ENCODE assay signal across 9 cellular contexts in genomic region chr1:232553050-232553754, GRCh38.
DNase-seq lines count a peak whose midpoint lies in the region; ATAC-seq and TF ChIP-seq lines count a peak whose summit lies in the region.
"Had no signal": no experiment of that assay in that cellular context is flagged by ENCODE, and none has a peak within 500 bp of the region (broad histone marks: within the 10 kb centered on the region; RNA-seq: fewer than 3 reads in every experiment).

No MANE protein-coding gene starts in this region.

- TF ChIP-seq CTCF in HFF-Myc (IDR thresholded peaks at IDR 0.05; ENCODE audit: low read depth, low read length, missing control alignments) (no peak), right atrium auricular region (IDR thresholded peaks at IDR 0.05) (no peak)

- no peaks in the 10 kb centered on the region for H3K27me3 ChIP-seq in right atrium auricular region

- no peaks in the 10 kb centered on the region for H3K36me3 ChIP-seq in right atrium auricular region

- intact Hi-C loops in sciatic nerve (cut with DNase I) = no loop called here

- H3K4me3 ChIP-seq in HFF-Myc (replicated peaks; ENCODE audit: low read depth, low read length) = no peak overlapping the region
- H3K4me3 ChIP-seq in right atrium auricular region = peak overlapping the region in 1 of 2 donors; percentile 19

- peak overlapping the region; percentile 59 to 85 for H3K27ac ChIP-seq in right atrium auricular region

- no peaks in the 10 kb centered on the region for H3K9me3 ChIP-seq in right atrium auricular region

- H3K4me1 ChIP-seq in right atrium auricular region = peaks cover 0 to 83% of the 10 kb centered on the region in 2 donors

- DNase-seq in HFF-Myc (ENCODE audit: extremely low read depth, low read depth) = peak; percentile 20
- peak; percentile 64 for DNase-seq in astrocyte of the hippocampus (ENCODE audit: low read depth, low spot score)
- peak; percentile 83 for DNase-seq in right atrium auricular region (ENCODE audit: low spot score)
- no peak for DNase-seq in sciatic nerve (ENCODE audit: low spot score)
- no peak for DNase-seq in T-helper 1 cell
- DNase-seq in ecto neural progenitor cell (ENCODE audit: low spot score) = no peak
- DNase-seq in DMS114 treated with DMSO at 0.1 percent for 48 hours (lab: John Stamatoyannopoulos, UW; ENCODE audit: unreplicated experiment) = no peak
- DNase-seq: CD4-positive, CD25-positive, alpha-beta regulatory T cell had no signal

- ATAC-seq in sciatic nerve (peak; percentile 44), GM18519 (IDR thresholded peaks at IDR 0.05; ENCODE audit: low FRiP score, unreplicated experiment) (no peak)

Comparison
In these comparisons a context has a peak if more than half of its experiments do, and no peak if none do; other contexts are left out.
1. DNase-seq: peak in HFF-Myc (single experiment), astrocyte of the hippocampus (single experiment) and right atrium auricular region (single experiment); none in sciatic nerve (single experiment), T-helper 1 cell (0 of 5), ecto neural progenitor cell (single experiment) and DMS114 treated with DMSO at 0.1 percent for 48 hours (single experiment).